25 cellular contexts compared by ENCODE assay signal in the genomic region with DNA sequence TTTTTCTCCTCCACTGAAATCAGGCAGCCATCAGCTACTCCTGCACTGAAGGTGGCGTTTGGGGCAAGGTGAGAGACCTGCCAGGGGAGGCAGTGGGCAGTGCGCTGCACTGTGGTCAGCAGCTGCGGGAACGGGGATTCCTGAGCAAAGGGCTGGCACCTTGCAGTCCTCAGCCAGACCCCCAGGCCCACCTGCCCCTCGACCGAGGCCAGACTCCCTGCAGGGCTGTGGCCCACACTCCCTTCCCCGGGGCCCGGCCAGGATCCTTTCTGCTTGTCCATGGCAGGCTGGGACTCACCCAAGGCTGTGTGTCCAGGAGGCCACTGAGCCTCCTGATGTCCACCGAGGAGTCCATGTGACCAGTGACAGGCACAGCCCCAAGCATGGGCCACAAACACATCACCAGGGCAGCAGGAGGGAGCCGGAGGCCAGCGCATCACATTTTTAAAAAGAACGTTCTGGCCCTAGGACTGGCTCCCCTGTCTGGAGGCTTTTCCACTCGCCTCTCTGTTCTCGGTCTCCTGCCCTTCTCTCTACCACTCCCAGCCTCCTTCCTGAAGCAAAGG.
"Had no signal": no experiment of that assay in that cellular context is flagged by ENCODE, and none has a peak within 500 bp of the region (broad histone marks: within the 10 kb centered on the region; RNA-seq: fewer than 3 reads in every experiment).

No MANE protein-coding gene starts in this region.

- H3K4me1 ChIP-seq: parathyroid adenoma, psoas muscle had no signal

- H3K4me3 Mint-ChIP-seq: activated naive CD4-positive, alpha-beta T cell treated with anti-CD3 and anti-CD28 coated beads, Interleukin-2, amount 50 U/mL, for 24 hours; activated T-cell treated with anti-CD3 and anti-CD28 coated beads, Interleukin-2, amount 50 U/mL, for 4 hours; central memory CD8-positive, alpha-beta T cell; dendritic cell treated with granulocyte-macrophage colony-stimulating factor and Interleukin-4, amounts not matched to agents 40 ng/mL and 50 ng/mL, for 4 days had no signal

- DNase-seq: activated CD4-positive, alpha-beta T cell treated with anti-CD3 and anti-CD28 coated beads for 4 hours; activated CD4-positive, alpha-beta T cell treated with anti-CD3 and anti-CD28 coated beads, Interleukin-2, amount 50 U/mL, for 4 hours; activated CD4-positive, CD25-positive, alpha-beta regulatory T cell; activated T-cell treated with anti-CD3 and anti-CD28 coated beads, Interleukin-2, amount 50 U/mL, for 4 hours; anterior cingulate cortex; left colon; midbrain; naive thymus-derived CD4-positive, alpha-beta T cell; occipital lobe; psoas muscle; stimulated activated CD4-positive, alpha-beta T cell treated with anti-CD3 and anti-CD28 coated beads, Interleukin-1b, Interleukin-23, amount 100 ng/mL, for 48 hours; stimulated activated naive CD4-positive, alpha-beta T cell treated with Interleukin-2 at 50 U/mL for 16 hours; T-helper 1 cell had no signal

- H3K27me3 Mint-ChIP-seq: activated naive CD4-positive, alpha-beta T cell treated with anti-CD3 and anti-CD28 coated beads, Interleukin-2, amount 50 U/mL, for 24 hours had no signal

- H3K36me3 Mint-ChIP-seq: activated naive CD4-positive, alpha-beta T cell treated with anti-CD3 and anti-CD28 coated beads, Interleukin-2, amount 50 U/mL, for 24 hours; naive thymus-derived CD4-positive, alpha-beta T cell had no signal

- H3K9ac ChIP-seq: parathyroid adenoma had no signal

- H3K9me3 Mint-ChIP-seq: activated naive CD4-positive, alpha-beta T cell treated with anti-CD3 and anti-CD28 coated beads, Interleukin-2, amount 50 U/mL, for 24 hours; activated T-cell treated with anti-CD3 and anti-CD28 coated beads, Interleukin-2, amount 50 U/mL, for 4 hours; activated T-helper 2 cell treated with anti-CD3 and anti-CD28 coated beads, Interferon-gamma antibody, Interleukin-2, Interleukin-4, amounts not matched to agents 10 μg/mL and 5 μg/mL and 100 μg/mL, durations not matched to agents 14 hours and 24 hours and 36 hours; central memory CD8-positive, alpha-beta T cell; dendritic cell treated with granulocyte-macrophage colony-stimulating factor and Interleukin-4, amounts not matched to agents 40 ng/mL and 50 ng/mL, for 4 days had no signal

- H3K27ac ChIP-seq: epithelial cell of prostate, parathyroid adenoma, psoas muscle, tibial nerve had no signal

- H3K4me3 ChIP-seq: psoas muscle, smooth muscle cell, tibial nerve had no signal

- ATAC-seq: activated T-cell treated with anti-CD3 and anti-CD28 coated beads, Interleukin-2, amount 50 U/mL, for 4 hours; left colon; naive thymus-derived CD4-positive, alpha-beta T cell; psoas muscle had no signal

- H3K9me3 ChIP-seq: psoas muscle, tibial nerve had no signal

- H3K4me2 ChIP-seq: smooth muscle cell had no signal

- H3K27me3 ChIP-seq: tibial nerve had no signal

- H3K36me3 ChIP-seq: tibial nerve had no signal

- FAIRE-seq: bronchial epithelial cell, endometrium, frontal cortex, keratinocyte had no signal

- H3K27ac Mint-ChIP-seq: activated naive CD4-positive, alpha-beta T cell treated with anti-CD3 and anti-CD28 coated beads, Interleukin-2, amount 50 U/mL, for 24 hours; activated T-helper 2 cell treated with anti-CD3 and anti-CD28 coated beads, Interferon-gamma antibody, Interleukin-2, Interleukin-4, amounts not matched to agents 10 μg/mL and 5 μg/mL and 100 μg/mL, durations not matched to agents 14 hours and 24 hours and 36 hours; dendritic cell treated with granulocyte-macrophage colony-stimulating factor and Interleukin-4, amounts not matched to agents 40 ng/mL and 50 ng/mL, for 4 days had no signal
